Comparison of ENCODE assay signal across 24 cellular contexts in genomic region chr12:51190820-51191219, GRCh38. TPM values are rescaled to one million over a fixed set of nuclear protein-coding genes. Genes with fewer than 3 reads are reported as not detected.
A peak's percentile ranks its signal among the peaks of the same experiment; 100 is the strongest.
DNase-seq lines count a peak whose midpoint lies in the region; ATAC-seq and TF ChIP-seq lines count a peak whose summit lies in the region.
"Had no signal": no experiment of that assay in that cellular context is flagged by ENCODE, and none has a peak within 500 bp of the region (broad histone marks: within the 10 kb centered on the region; RNA-seq: fewer than 3 reads in every experiment).

No MANE protein-coding gene starts in this region.

- in situ Hi-C loops in IMR-90 (cut with MboI; ENCODE audit: low sequenced_read_pairs) (no loop called here), gastrocnemius medialis (cut with MboI; ENCODE audit: low sequenced_read_pairs in 4 of 4) (no loop called here), KBM-7 (cut with MboI; ENCODE audit: low pct_unique_long_range_greater_than_20kb, low sequenced_read_pairs) (no loop called here)

- H2BK15ac ChIP-seq in IMR-90 (ENCODE audit: low read depth, low read length): no peak overlapping the region

- no peak overlapping the region for H3K56ac ChIP-seq in IMR-90 (ENCODE audit: extremely low read depth, insufficient read depth, low read length)

- 0 out of 2 replicates have a peak, but pooled peaks cover 2% of the 10 kb centered on the region for H3K9me1 ChIP-seq in IMR-90 (ENCODE audit: insufficient read depth, low read length)

- H4K91ac ChIP-seq in IMR-90 (ENCODE audit: insufficient read depth, low read depth, low read length): no peak overlapping the region

- H3K4me1 ChIP-seq in IMR-90 (ENCODE audit: control insufficient read depth, insufficient read depth, low read length) (no peaks in the 10 kb centered on the region), gastrocnemius medialis (peaks cover 18 to 25% of the 10 kb centered on the region in 2 donors)

- POLR2A ChIA-PET in IMR-90 (lab: Charles Lee; ENCODE audit: unreplicated experiment): interaction anchor here (0.6 kb wide), 1 partner anchor 27 kb away, joined by 14 read pairs; the partner anchor contains the start of gene POU6F1

- H3K4ac ChIP-seq in IMR-90 (ENCODE audit: low read depth, low read length): no peak overlapping the region

- H2BK5ac ChIP-seq in IMR-90 (ENCODE audit: low read depth, low read length, poor library complexity, severe bottlenecking): no peak overlapping the region

- H3K18ac ChIP-seq in IMR-90 (ENCODE audit: low read depth, low read length): no peak overlapping the region

- H3K27me3 ChIP-seq in IMR-90 (ENCODE audit: control insufficient read depth, insufficient read depth, low read length) (no peaks in the 10 kb centered on the region), gastrocnemius medialis (no peaks in the 10 kb centered on the region)

- no peak overlapping the region for H4K8ac ChIP-seq in IMR-90 (ENCODE audit: low read depth in 2 of 2, low read length in 2 of 2)

- H3K4me3 ChIP-seq in IMR-90 (ENCODE audit: insufficient read depth, low read depth, low read length) (no peak overlapping the region), gastrocnemius medialis (no peak overlapping the region)
- H3K4me3 ChIP-seq: GM12878 had no signal

- TF ChIP-seq POLR2A in IMR-90 (IDR thresholded peaks at IDR 0.05; ENCODE audit: low read depth, low read length) (no peak), gastrocnemius medialis (IDR thresholded peaks at IDR 0.05) (no peak)

- no peaks in the 10 kb centered on the region for H3K79me1 ChIP-seq in IMR-90 (ENCODE audit: low read depth in 1 of 2, low read length in 2 of 2)

- ATAC-seq in IMR-90 (ENCODE audit: low read depth) (peak; percentile 35; the same call in 1 of the 2 replicates), esophagus mucosa (peak; percentile 68), gastrocnemius medialis (peak; percentile 40 to 42)
- ATAC-seq: GM12878, HCT116 had no signal

- H4K5ac ChIP-seq in IMR-90 (ENCODE audit: low read depth, low read length): no peak overlapping the region

- H3K23ac ChIP-seq in IMR-90 (ENCODE audit: low read depth, low read length): no peak overlapping the region

- dilution Hi-C loops in IMR-90 (cut with HindIII; ENCODE audit: low sequenced_read_pairs, unreplicated experiment): no loop called here

- H3K9me3 ChIP-seq in IMR-90 (ENCODE audit: control insufficient read depth, insufficient read depth, low read length): no peaks in the 10 kb centered on the region
- no peaks in the 10 kb centered on the region for H3K9me3 ChIP-seq in gastrocnemius medialis

- no peak for TF ChIP-seq RAD21 in IMR-90 (IDR thresholded peaks at IDR 0.05; ENCODE audit: low read length)

- no TSS peak for BruUV-seq in IMR-90 (replicated peaks; lab: Mats Ljungman, UMichigan)

- intact Hi-C loops in IMR-90 (cut with micrococcal nuclease) (no loop called here), gastrocnemius medialis (cut with DNase I; ENCODE audit: low total_unique reads) (no loop called here)

- no peak overlapping the region for H2BK120ac ChIP-seq in IMR-90 (ENCODE audit: low read depth, low read length)

- CTCF ChIA-PET in IMR-90 (lab: Yijun Ruan, JAX): interaction anchor here (0.6 kb wide), 1 partner anchor 16 kb away, joined by 7 read pairs; no protein-coding TSS in a partner anchor

- no peak overlapping the region for H2BK20ac ChIP-seq in IMR-90 (ENCODE audit: low read depth, low read length)

- no peak overlapping the region for H3K4me2 ChIP-seq in IMR-90 (ENCODE audit: low read depth, low read length)

- H2AFZ ChIP-seq in IMR-90 (replicated peaks; ENCODE audit: low read length, poor library complexity): no peak overlapping the region

- no peak overlapping the region for H2AK9ac ChIP-seq in IMR-90 (replicated peaks; ENCODE audit: low read depth, low read length, poor library complexity)

- no peak overlapping the region for H3K14ac ChIP-seq in IMR-90 (replicated peaks; ENCODE audit: low read depth, low read length)

- DNase-seq in EH (ENCODE audit: low read depth) (peak; percentile 6), IMR-90 (no peak), gastrocnemius medialis (peak; percentile 11 to 34), T-helper 9 cell (no peak), epidermal melanocyte (ENCODE audit: insufficient read length, low spot score) (no peak), KBM-7 (no peak)
- DNase-seq: C1 segment of cervical spinal cord; CD4-positive, alpha-beta memory T cell; COR-L47; EL; GDM1; NCI-H1092 treated with DMSO at 0.1 percent for 48 hours; NCI-H1436; NCI-H187; NCI-H2081 treated with DMSO at 0.1 percent for 48 hours; NCI-H2171; NCI-H446; NCI-H524 treated with DMSO at 0.1 percent for 48 hours; NCI-H82; RPMI8226; SHP77 treated with DMSO at 0.1 percent for 48 hours had no signal

- H3K36me3 ChIP-seq in IMR-90 (ENCODE audit: control insufficient read depth, insufficient read depth, low read length): peaks cover 16% of the 10 kb centered on the region
- H3K36me3 ChIP-seq in gastrocnemius medialis: peaks cover 0 to 27% of the 10 kb centered on the region in 2 donors

- TF ChIP-seq CTCF in IMR-90 (conservative IDR thresholded peaks at IDR 0.05; ENCODE audit: low read depth, low read length) (no peak), gastrocnemius medialis (IDR thresholded peaks at IDR 0.05 in 4 of 5, conservative IDR thresholded peaks at IDR 0.05 in 1 of 5) (no peak)

- H3K27ac ChIP-seq in IMR-90 (ENCODE audit: insufficient read depth, low read length) (no peak overlapping the region), gastrocnemius medialis (peak overlapping the region in 3 of 4 donors; percentile 37 to 68 (median 39))

- no peak overlapping the region for H3K9ac ChIP-seq in IMR-90 (ENCODE audit: low read depth, low read length)

- H4K20me1 ChIP-seq in IMR-90 (ENCODE audit: insufficient read depth, low read length): no peaks in the 10 kb centered on the region

- no peak overlapping the region for H2AK5ac ChIP-seq in IMR-90 (ENCODE audit: low read depth, low read length)

- 100% methylated on average over 1 of the region's 4 CpGs; no CpG with 5 or more reads in 1 of the 2 experiments for WGBS in IMR-90 (ENCODE audit: extremely low coverage in 2 of 2, insufficient read length in 1 of 2), 2 experiments

TF ChIP-seq in IMR-90, 13 proteins besides CTCF, POLR2A, EP300 and RAD21:
- TF ChIP-seq MXI1 (IDR thresholded peaks at IDR 0.05; ENCODE audit: borderline replicate concordance, low read depth, low read length): no peak
- TF ChIP-seq RFX5 (IDR thresholded peaks at IDR 0.05; ENCODE audit: low read depth, low read length): no peak
- no peak for TF ChIP-seq MAFK (IDR thresholded peaks at IDR 0.05; ENCODE audit: low read depth, low read length)
- TF ChIP-seq SMC3 (IDR thresholded peaks at IDR 0.05; ENCODE audit: low read depth, low read length): no peak
- no peak for TF ChIP-seq RCOR1 (IDR thresholded peaks at IDR 0.05; ENCODE audit: insufficient replicate concordance, low read length)
- no peak for TF ChIP-seq FOS (IDR thresholded peaks at IDR 0.05; ENCODE audit: low read depth, low read length)
- no peak for TF ChIP-seq MAZ (IDR thresholded peaks at IDR 0.05; ENCODE audit: borderline replicate concordance, low read depth, low read length)
- TF ChIP-seq CEBPB (IDR thresholded peaks at IDR 0.05; ENCODE audit: low read depth, low read length): no peak
- no peak for TF ChIP-seq ELK1 (IDR thresholded peaks at IDR 0.05; ENCODE audit: borderline replicate concordance, low read depth, low read length)
- no peak for TF ChIP-seq USF2 (IDR thresholded peaks at IDR 0.05; ENCODE audit: low read depth, low read length)
- TF ChIP-seq CHD1 (IDR thresholded peaks at IDR 0.05; ENCODE audit: low read depth, low read length): no peak
- TF ChIP-seq NFE2L2 (IDR thresholded peaks at IDR 0.05; ENCODE audit: low read depth, low read length): no peak
- TF ChIP-seq BHLHE40 (IDR thresholded peaks at IDR 0.05; ENCODE audit: low read depth, low read length): no peak

RNA-seq across cellular contexts. Expression of gene TFCP2, which starts 17.9 kb away (rescaled TPM):
- 10.0 and 13.3 TPM in 2 replicates for total RNA-seq in IMR-90 (2012; rRNA removed)
- polyA plus RNA-seq in IMR-90 (2012; rRNA removed): 13.8 and 15.4 TPM in 2 replicates
- polyA plus RNA-seq in IMR-90 (2012; cell fraction: cytosol; rRNA removed): 4.6 and 9.0 TPM in 2 replicates
- 3.1 and 19.2 TPM in 2 replicates for polyA plus RNA-seq in IMR-90 (2012; cell fraction: nucleus; rRNA removed; ENCODE audit: low replicate concordance)
- total RNA-seq in esophagus mucosa: 19.0 TPM
- total RNA-seq in gastrocnemius medialis: 10 to 100 TPM in 2 of 4 donors, 1 to 10 TPM in 2; 8.9 to 14.2 (median 10.8) TPM

RNA-seq across cellular contexts. Expression of gene POU6F1, which starts 27.0 kb away (rescaled TPM):
- total RNA-seq in IMR-90 (2012; rRNA removed) (0.90 and 1.9 TPM in 2 replicates), esophagus mucosa (2.9 TPM), gastrocnemius medialis (10 to 100 TPM in 2 of 4 donors, 1 to 10 TPM in 2; 8.1 to 11.1 (median 9.9) TPM)
- 3.6 and 4.3 TPM in 2 replicates for polyA plus RNA-seq in IMR-90 (2012; rRNA removed)
- polyA plus RNA-seq in IMR-90 (2012; cell fraction: cytosol; rRNA removed): 2.5 and 3.0 TPM in 2 replicates
- 15.2 TPM in 2 replicates for polyA plus RNA-seq in IMR-90 (2012; cell fraction: nucleus; rRNA removed; ENCODE audit: low replicate concordance)

RNA-seq across cellular contexts. Expression of gene DAZAP2, which starts 47.8 kb away (rescaled TPM):
- total RNA-seq in IMR-90 (2012; rRNA removed) (62.2 and 77.2 TPM in 2 replicates), esophagus mucosa (109 TPM), gastrocnemius medialis (100 to 1,000 TPM; 204 to 274 (median 246) TPM)
- polyA plus RNA-seq in IMR-90 (2012; rRNA removed): 202 and 316 TPM in 2 replicates
- 40.8 and 243 TPM in 2 replicates for polyA plus RNA-seq in IMR-90 (2012; cell fraction: cytosol; rRNA removed)
- polyA plus RNA-seq in IMR-90 (2012; cell fraction: nucleus; rRNA removed; ENCODE audit: low replicate concordance): 114 and 133 TPM in 2 replicates

Comparison
In these comparisons a context has a peak if more than half of its experiments do, and no peak if none do; other contexts are left out.
1. DNase-seq: peak in EH (single experiment) and gastrocnemius medialis (2 of 2); none in IMR-90 (single experiment), T-helper 9 cell (single experiment), epidermal melanocyte (single experiment) and KBM-7 (single experiment).
2. Peak in every context shown above with its lines, with median percentiles within 50 percentile points of each other: ATAC-seq.